ENCODE assay signal across 11 cellular contexts in the genomic region with DNA sequence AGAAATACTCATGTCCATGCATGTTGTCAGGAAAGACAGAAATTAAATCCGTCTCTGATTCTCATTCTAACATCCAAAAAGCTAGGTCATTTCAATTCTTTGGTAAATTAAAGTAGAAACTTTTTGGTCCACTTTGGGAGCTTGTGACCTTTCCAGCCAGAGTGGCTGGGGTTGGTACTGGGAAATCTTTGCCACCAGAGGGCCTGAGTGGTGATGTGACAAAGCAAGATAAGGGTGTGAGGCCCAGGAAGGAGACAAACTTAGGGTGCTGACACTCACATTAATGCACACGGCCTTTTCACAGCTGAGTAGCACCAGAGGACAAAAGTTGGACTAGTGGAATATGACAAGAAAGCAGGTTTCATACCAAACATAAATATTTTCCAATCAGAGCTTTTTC.
A peak's percentile ranks its signal among the peaks of the same experiment; 100 is the strongest.
DNase-seq lines count a peak whose midpoint lies in the region.
"Had no signal": no experiment of that assay in that cellular context is flagged by ENCODE, and none has a peak within 500 bp of the region (broad histone marks: within the 10 kb centered on the region; RNA-seq: fewer than 3 reads in every experiment).

No MANE protein-coding gene starts in this region.

- no peak overlapping the region for H4K5ac ChIP-seq in mesendoderm (ENCODE audit: low read length)

- H3K4ac ChIP-seq in mesendoderm (ENCODE audit: low read depth, low read length): no peak overlapping the region

- no peak overlapping the region for H2BK120ac ChIP-seq in mesendoderm (ENCODE audit: low read depth, low read length)

- no peak overlapping the region for H3K18ac ChIP-seq in mesendoderm (ENCODE audit: low read length)

- H3K9ac ChIP-seq in adipocyte (ENCODE audit: low read length) (no peak overlapping the region), mesendoderm (ENCODE audit: low read length) (no peak overlapping the region)

- no peak overlapping the region for H2AK5ac ChIP-seq in mesendoderm (ENCODE audit: low read length)

- no peak overlapping the region for H3K23ac ChIP-seq in mesendoderm (ENCODE audit: low read length)

- H3K56ac ChIP-seq in mesendoderm (ENCODE audit: low read length): no peak overlapping the region

- H3K27me3 ChIP-seq in adipocyte (replicated peaks; ENCODE audit: control insufficient read depth, insufficient read depth, low read length) (no peaks in the 10 kb centered on the region), mesendoderm (ENCODE audit: insufficient read depth, low read length, poor library complexity) (no peaks in the 10 kb centered on the region)
- H3K27me3 ChIP-seq: tibial artery had no signal

- DNase-seq in EL (peak; percentile 22), HUDEP-2 (lab: John Stamatoyannopoulos, UW; ENCODE audit: unreplicated experiment in 76 of 76) (peak in 57 of 76 experiments; percentile 1 to 71 (median 22)), adipocyte (ENCODE audit: low read depth) (peak; percentile 22), mesendoderm (peak; percentile 60), inferior parietal cortex (ENCODE audit: extremely low spot score) (no peak), kidney tubule cell (ENCODE audit: low spot score) (no peak), NCI-H2029 treated with DMSO at 0.1 percent for 48 hours (lab: John Stamatoyannopoulos, UW) (no peak), SIG-M5 (lab: John Stamatoyannopoulos, UW) (no peak)
- DNase-seq: activated naive CD8-positive, alpha-beta T cell treated with anti-CD3 and anti-CD28 coated beads, Interleukin-2, amount 10 ng/mL, durations not matched to agents 7 days and 5 days; tibial artery had no signal

- no peaks in the 10 kb centered on the region for H3K36me3 ChIP-seq in adipocyte (ENCODE audit: control insufficient read depth, insufficient read depth, low read length, severe bottlenecking)
- no peaks in the 10 kb centered on the region for H3K36me3 ChIP-seq in mesendoderm (ENCODE audit: control insufficient read depth, insufficient read depth, low read length)
- H3K36me3 ChIP-seq: tibial artery had no signal

- H4K8ac ChIP-seq in mesendoderm (ENCODE audit: low read depth, low read length): no peak overlapping the region

- H3K9me3 ChIP-seq in adipocyte (ENCODE audit: control insufficient read depth, low read length): no peaks in the 10 kb centered on the region
- H3K9me3 ChIP-seq: tibial artery had no signal

- WGBS in mesendoderm (ENCODE audit: extremely low coverage, insufficient coverage, low lambda C conversion rate): no CpG with 5 or more reads among the region's 2 CpGs

- H3K4me3 ChIP-seq in adipocyte (ENCODE audit: low read length): no peak overlapping the region
- no peak overlapping the region for H3K4me3 ChIP-seq in mesendoderm (ENCODE audit: low read length)
- H3K4me3 ChIP-seq: skin epidermis, tibial artery had no signal

- H3K27ac ChIP-seq in mesendoderm (ENCODE audit: low read depth, low read length): no peak overlapping the region
- H3K27ac ChIP-seq: skin epidermis, tibial artery had no signal

- no peak overlapping the region for H2BK15ac ChIP-seq in mesendoderm (replicated peaks; ENCODE audit: low read depth)

- H3K79me2 ChIP-seq in mesendoderm (ENCODE audit: control insufficient read depth, insufficient read depth, low read length): no peaks in the 10 kb centered on the region

- no peak overlapping the region for H3K4me2 ChIP-seq in mesendoderm (ENCODE audit: low read length)

- H3K4me1 ChIP-seq in adipocyte (ENCODE audit: control insufficient read depth, insufficient read depth, low read length) (no peaks in the 10 kb centered on the region), mesendoderm (ENCODE audit: control insufficient read depth, low read depth, low read length) (no peaks in the 10 kb centered on the region)
- H3K4me1 ChIP-seq: tibial artery had no signal

- H2BK5ac ChIP-seq in mesendoderm (ENCODE audit: low read length): no peak overlapping the region

- H3K79me1 ChIP-seq in mesendoderm (ENCODE audit: low read length): no peaks in the 10 kb centered on the region

Comparison
In these comparisons a context has a peak if more than half of its experiments do, and no peak if none do; other contexts are left out.
1. DNase-seq: peak in EL (single experiment), HUDEP-2 (57 of 76), adipocyte (single experiment) and mesendoderm (single experiment); none in inferior parietal cortex (single experiment), kidney tubule cell (single experiment), NCI-H2029 treated with DMSO at 0.1 percent for 48 hours (single experiment) and SIG-M5 (single experiment).